ENCODE assay signal across 15 cellular contexts in genomic region chr7:122847871-122848473, GRCh38. TPM values are rescaled to one million over a fixed set of nuclear protein-coding genes. Genes with fewer than 3 reads are reported as not detected.
"Had no signal": no experiment of that assay in that cellular context is flagged by ENCODE, and none has a peak within 500 bp of the region (broad histone marks: within the 10 kb centered on the region; RNA-seq: fewer than 3 reads in every experiment).

No MANE protein-coding gene starts in this region.

- H3K27ac ChIP-seq: pancreas had no signal

- H3K4me1 ChIP-seq: testis had no signal

- H3K4me3 Mint-ChIP-seq: activated CD4-positive, alpha-beta T cell treated with anti-CD3 and anti-CD28 coated beads for 36 hours; activated CD8-positive, alpha-beta T cell treated with anti-CD3 and anti-CD28 coated beads for 36 hours; activated naive CD4-positive, alpha-beta T cell treated with anti-CD3 and anti-CD28 coated beads, Interleukin-2, amount 10 ng/mL, durations not matched to agents 7 days and 5 days; effector memory CD8-positive, alpha-beta T cell; stimulated activated naive CD8-positive, alpha-beta T cell treated with anti-CD3 and anti-CD28 coated beads, Interleukin-15, Interleukin-2, amounts not matched to agents 100 ng/mL and 50 ng/mL, for 24 hours had no signal

- H3K9me3 ChIP-seq: left lung, pancreas, testis had no signal

- ATAC-seq: activated CD4-positive, alpha-beta T cell treated with anti-CD3 and anti-CD28 coated beads for 36 hours; activated CD8-positive, alpha-beta T cell treated with anti-CD3 and anti-CD28 coated beads for 36 hours; effector memory CD8-positive, alpha-beta T cell; left lung; pancreas had no signal

- H3K27me3 ChIP-seq: left lung, pancreas, testis had no signal

- H3K36me3 Mint-ChIP-seq: activated naive CD4-positive, alpha-beta T cell treated with anti-CD3 and anti-CD28 coated beads, Interleukin-2, amount 10 ng/mL, durations not matched to agents 7 days and 5 days had no signal

- H3K36me3 ChIP-seq: left lung, pancreas had no signal

- H3K4me1 Mint-ChIP-seq: activated CD4-positive, alpha-beta T cell treated with anti-CD3 and anti-CD28 coated beads for 36 hours; activated naive CD4-positive, alpha-beta T cell treated with anti-CD3 and anti-CD28 coated beads, Interleukin-2, amount 10 ng/mL, durations not matched to agents 7 days and 5 days had no signal

- H3K27ac Mint-ChIP-seq: activated CD4-positive, alpha-beta T cell treated with anti-CD3 and anti-CD28 coated beads for 36 hours; activated CD8-positive, alpha-beta T cell treated with anti-CD3 and anti-CD28 coated beads for 36 hours; activated naive CD4-positive, alpha-beta T cell treated with anti-CD3 and anti-CD28 coated beads, Interleukin-2, amount 10 ng/mL, durations not matched to agents 7 days and 5 days; effector memory CD8-positive, alpha-beta T cell; stimulated activated naive CD8-positive, alpha-beta T cell treated with anti-CD3 and anti-CD28 coated beads, Interleukin-15, Interleukin-2, amounts not matched to agents 100 ng/mL and 50 ng/mL, for 24 hours had no signal

- FAIRE-seq: pancreas had no signal

- H3K27me3 Mint-ChIP-seq: activated CD4-positive, alpha-beta T cell treated with anti-CD3 and anti-CD28 coated beads for 36 hours; activated CD8-positive, alpha-beta T cell treated with anti-CD3 and anti-CD28 coated beads for 36 hours; activated naive CD4-positive, alpha-beta T cell treated with anti-CD3 and anti-CD28 coated beads, Interleukin-2, amount 10 ng/mL, durations not matched to agents 7 days and 5 days; effector memory CD8-positive, alpha-beta T cell had no signal

- DNase-seq: activated CD4-positive, alpha-beta T cell treated with anti-CD3 and anti-CD28 coated beads for 36 hours; activated CD8-positive, alpha-beta memory T cell treated with anti-CD3 and anti-CD28 coated beads, Interleukin-2, amount 50 U/mL, for 48 hours; activated CD8-positive, alpha-beta T cell treated with anti-CD3 and anti-CD28 coated beads for 36 hours; activated naive CD4-positive, alpha-beta T cell treated with anti-CD3 and anti-CD28 coated beads, Interleukin-2, amount 10 ng/mL, durations not matched to agents 7 days and 5 days; central memory CD4-positive, alpha-beta T cell; effector memory CD8-positive, alpha-beta T cell; erythroblast; islet precursor cell; left lung; pancreas; stimulated activated CD4-positive, alpha-beta T cell treated with anti-CD3 and anti-CD28 coated beads, Interleukin-15, amount 100 ng/mL, for 24 hours; stimulated activated CD4-positive, alpha-beta T cell treated with anti-CD3 and anti-CD28 coated beads, Interleukin-4, amount 100 ng/mL, for 24 hours; T-helper 9 cell; testis had no signal

- H3K9me3 Mint-ChIP-seq: activated naive CD4-positive, alpha-beta T cell treated with anti-CD3 and anti-CD28 coated beads, Interleukin-2, amount 10 ng/mL, durations not matched to agents 7 days and 5 days had no signal

- H3K4me3 ChIP-seq: left lung, pancreas, testis had no signal

RNA-seq across cellular contexts. Expression of gene CADPS2, which starts 38.3 kb away (rescaled TPM):
- total RNA-seq: activated CD4-positive, alpha-beta T cell treated with anti-CD3 and anti-CD28 coated beads for 36 hours; activated CD8-positive, alpha-beta T cell treated with anti-CD3 and anti-CD28 coated beads for 36 hours had no signal
